Comparison of ENCODE assay signal across 18 cellular contexts in genomic region chr7:49639808-49640207, GRCh38.
DNase-seq lines count a peak whose midpoint lies in the region; ATAC-seq and TF ChIP-seq lines count a peak whose summit lies in the region.
"Had no signal": no experiment of that assay in that cellular context is flagged by ENCODE, and none has a peak within 500 bp of the region (broad histone marks: within the 10 kb centered on the region; RNA-seq: fewer than 3 reads in every experiment).

No MANE protein-coding gene starts in this region.

- H3K27ac ChIP-seq in OCI-LY7 (ENCODE audit: low read depth, low read length, poor library complexity, severe bottlenecking) (no peak overlapping the region), Karpas-422 (ENCODE audit: low read length) (no peak overlapping the region)
- H3K27ac ChIP-seq: A549 had no signal

- H3K27me3 Mint-ChIP-seq in activated T-cell treated with anti-CD3 and anti-CD28 coated beads, Interleukin-2, amount 50 U/mL, for 72 hours (ENCODE audit: low read depth) = no peaks in the 10 kb centered on the region

- H4K20me1 ChIP-seq in OCI-LY7 (ENCODE audit: insufficient read depth, low read length) = no peaks in the 10 kb centered on the region
- H4K20me1 ChIP-seq in Karpas-422 (ENCODE audit: insufficient read depth, low read depth, low read length) = no peaks in the 10 kb centered on the region

- intact Hi-C loops in OCI-LY7 (cut with micrococcal nuclease; ENCODE audit: unreplicated experiment) = loop anchor here (10.0 kb wide), 2 partner anchors 155 to 635 kb away; no protein-coding TSS in a partner anchor

- H3K4me1 Mint-ChIP-seq in activated T-cell treated with anti-CD3 and anti-CD28 coated beads, Interleukin-2, amount 50 U/mL, for 72 hours (ENCODE audit: low read depth) = peaks cover 13% of the 10 kb centered on the region

- no peaks in the 10 kb centered on the region for H3K79me2 ChIP-seq in OCI-LY7 (ENCODE audit: insufficient read depth, low read depth, low read length)
- H3K79me2 ChIP-seq in Karpas-422 (ENCODE audit: low read length) = no peaks in the 10 kb centered on the region

- H3K27me3 ChIP-seq in Karpas-422 (ENCODE audit: low read length) = no peaks in the 10 kb centered on the region
- H3K27me3 ChIP-seq: BE2C had no signal

- peaks cover 0 to 1% of the 10 kb centered on the region in 2 donors for H3K36me3 Mint-ChIP-seq in activated T-cell treated with anti-CD3 and anti-CD28 coated beads, Interleukin-2, amount 50 U/mL, for 72 hours (ENCODE audit: insufficient read depth in 2 of 2)
- H3K36me3 Mint-ChIP-seq: CD14-positive monocyte; CD8-positive, alpha-beta T cell had no signal

- H3K4me3 Mint-ChIP-seq in activated T-cell treated with anti-CD3 and anti-CD28 coated beads, Interleukin-2, amount 50 U/mL, for 72 hours = no peak overlapping the region
- H3K4me3 Mint-ChIP-seq: CD14-positive monocyte; CD8-positive, alpha-beta T cell; H9 had no signal

- H3K9me3 Mint-ChIP-seq in activated T-cell treated with anti-CD3 and anti-CD28 coated beads, Interleukin-2, amount 50 U/mL, for 72 hours = no peaks in the 10 kb centered on the region
- H3K9me3 Mint-ChIP-seq: CD8-positive, alpha-beta T cell; H9 had no signal

- ATAC-seq in activated T-cell treated with anti-CD3 and anti-CD28 coated beads, Interleukin-2, amount 50 U/mL, for 72 hours (replicated peaks in 1 of 2) = peak; percentile 51 to 77
- peak; percentile 53 for ATAC-seq in GM19351 (IDR thresholded peaks at IDR 0.05; ENCODE audit: unreplicated experiment)
- ATAC-seq in HG02852 (IDR thresholded peaks at IDR 0.05; ENCODE audit: unreplicated experiment) = peak; percentile 54
- ATAC-seq in GM21576 (IDR thresholded peaks at IDR 0.05; ENCODE audit: unreplicated experiment) = no peak
- ATAC-seq: A549; CD8-positive, alpha-beta T cell had no signal

- TF ChIP-seq CTCF in OCI-LY7 (conservative IDR thresholded peaks at IDR 0.05; ENCODE audit: low read length) = no peak

- no peaks in the 10 kb centered on the region for H3K4me1 ChIP-seq in OCI-LY7 (ENCODE audit: insufficient read depth, low read length, poor library complexity, severe bottlenecking)
- no peaks in the 10 kb centered on the region for H3K4me1 ChIP-seq in Karpas-422 (ENCODE audit: low read length)
- H3K4me1 ChIP-seq: A549, BE2C had no signal

- no peaks in the 10 kb centered on the region for H3K9me3 ChIP-seq in OCI-LY7 (ENCODE audit: low read length)
- H3K9me3 ChIP-seq in Karpas-422 (ENCODE audit: low read length) = no peaks in the 10 kb centered on the region
- H3K9me3 ChIP-seq: A549, BE2C had no signal

- H3K36me3 ChIP-seq in OCI-LY7 (ENCODE audit: insufficient read depth, low read length) (no peaks in the 10 kb centered on the region), Karpas-422 (ENCODE audit: insufficient read depth, low read length) (no peaks in the 10 kb centered on the region)
- H3K36me3 ChIP-seq: BE2C had no signal

- H3K27ac Mint-ChIP-seq in activated T-cell treated with anti-CD3 and anti-CD28 coated beads, Interleukin-2, amount 50 U/mL, for 72 hours = no peak overlapping the region
- H3K27ac Mint-ChIP-seq: CD14-positive monocyte; CD8-positive, alpha-beta T cell; H9 had no signal

- H3K4me3 ChIP-seq in OCI-LY7 (ENCODE audit: low read depth, low read length, poor library complexity, severe bottlenecking) (no peak overlapping the region), Karpas-422 (ENCODE audit: low read length) (no peak overlapping the region)
- H3K4me3 ChIP-seq: A549 had no signal

- H3K9ac ChIP-seq in Karpas-422 (ENCODE audit: low read length) = no peak overlapping the region

- H3K4me2 ChIP-seq in OCI-LY7 (ENCODE audit: low read length) = no peak overlapping the region
- H3K4me2 ChIP-seq in Karpas-422 (ENCODE audit: low read depth, low read length, poor library complexity, severe bottlenecking) = no peak overlapping the region
- H3K4me2 ChIP-seq: A549 had no signal

- CTCF ChIA-PET in OCI-LY7 (lab: Charles Lee; ENCODE audit: unreplicated experiment) = no interaction called here

- POLR2A ChIA-PET in OCI-LY7 (lab: Charles Lee) = interaction anchor here (0.7 kb wide), 1 partner anchor 223 kb away, joined by 3 read pairs; no protein-coding TSS in a partner anchor

- H2AFZ ChIP-seq in OCI-LY7 (ENCODE audit: low read length) (0 out of 2 replicates have a peak overlapping the region, but pooled peaks have one; percentile 24), Karpas-422 (ENCODE audit: low read length) (no peak overlapping the region)

- no peaks in the 10 kb centered on the region; the same call in 1 of the 2 replicates for H3K9me2 ChIP-seq in OCI-LY7 (ENCODE audit: insufficient read depth, low read length)
- no peaks in the 10 kb centered on the region for H3K9me2 ChIP-seq in Karpas-422 (replicated peaks; ENCODE audit: insufficient read depth, low read length)

- BruUV-seq in OCI-LY7 (replicated peaks; lab: Mats Ljungman, UMichigan) = no TSS peak

- no peak for DNase-seq in activated T-cell treated with anti-CD3 and anti-CD28 coated beads, Interleukin-2, amount 50 U/mL, for 72 hours
- DNase-seq in activated T-cell treated with anti-CD3 and anti-CD28 coated beads for 4 hours = no peak
- DNase-seq in OCI-LY7 (ENCODE audit: low spot score) = no peak
- no peak for DNase-seq in Karpas-422
- DNase-seq: BE2C; CD8-positive, alpha-beta T cell; COR-L47; DMS153; GF-D8; GOT3; H9; IMR-90; KBM-7 had no signal
